Comparison of ENCODE assay signal across 8 cellular contexts in genomic region chr6:26532699-26533523, GRCh38. TPM values are rescaled to one million over a fixed set of nuclear protein-coding genes. Genes with fewer than 3 reads are reported as not detected.
DNase-seq lines count a peak whose midpoint lies in the region; ATAC-seq and TF ChIP-seq lines count a peak whose summit lies in the region.

No MANE protein-coding gene starts in this region.

- H3K27ac Mint-ChIP-seq in immature natural killer cell: peak overlapping the region; percentile 92 to 96 (median 93)

- ATAC-seq in HG02763 (IDR thresholded peaks at IDR 0.05; ENCODE audit: unreplicated experiment) (peak; percentile 22), HG03521 (IDR thresholded peaks at IDR 0.05; ENCODE audit: unreplicated experiment) (no peak)

- peaks cover 22 to 35% (median 33%) of the 10 kb centered on the region in 3 donors for H3K27me3 Mint-ChIP-seq in immature natural killer cell (ENCODE audit: low read depth in 3 of 3)

- H3K4me3 Mint-ChIP-seq in immature natural killer cell: peak overlapping the region; percentile 96 to 98 (median 98)

- H3K36me3 Mint-ChIP-seq in immature natural killer cell: peaks cover 0 to 4% (median 2%) of the 10 kb centered on the region in 3 donors

- DNase-seq in COR-L47 (lab: John Stamatoyannopoulos, UW) (peak; percentile 78), NCI-H2227 (lab: John Stamatoyannopoulos, UW; ENCODE audit: unreplicated experiment) (peak; percentile 95), cardiac fibroblast (ENCODE audit: low read depth in 2 of 2) (peak; percentile 92 to 97), immature natural killer cell (peak; percentile 90 to 92 (median 90)), smooth muscle cell of the brain vasculature (ENCODE audit: low read depth, low spot score) (peak; percentile 76)

- peaks cover 0 to 9% (median 0%) of the 10 kb centered on the region in 6 donors for H3K9me3 Mint-ChIP-seq in immature natural killer cell

- peak overlapping the region; percentile 61 for H3K4me3 ChIP-seq in WI38 (ENCODE audit: low read depth, low read length)
- H3K4me3 ChIP-seq in cardiac fibroblast (replicated peaks in 1 of 2; ENCODE audit: low read depth in 2 of 2, low read length in 2 of 2): peak overlapping the region; percentile 56 to 71

- peaks cover 46 to 52% of the 10 kb centered on the region in 2 donors for H3K4me1 Mint-ChIP-seq in immature natural killer cell

- TF ChIP-seq CTCF in WI38 (IDR thresholded peaks at IDR 0.05; ENCODE audit: low read depth, low read length) (no peak), cardiac fibroblast (IDR thresholded peaks at IDR 0.05; ENCODE audit: low read depth, low read length) (no peak)

RNA-seq across cellular contexts. Expression of gene HMGN4, which starts 5.3 kb away (rescaled TPM):
- 100 to 1,000 TPM; 140 to 232 (median 209) TPM for polyA plus RNA-seq in immature natural killer cell

RNA-seq across cellular contexts. Expression of gene BTN1A1, which starts 32.8 kb away (rescaled TPM):
- polyA plus RNA-seq in immature natural killer cell: not detected
